In genomic region chr17:15171433-15172047, GRCh38 we compare ENCODE assay signal across 8 cellular contexts.
DNase-seq lines count a peak whose midpoint lies in the region; ATAC-seq and TF ChIP-seq lines count a peak whose summit lies in the region.

No MANE protein-coding gene starts in this region.

- no peak overlapping the region for H3K4me3 ChIP-seq in adrenal gland

- TF ChIP-seq CTCF in adrenal gland (IDR thresholded peaks at IDR 0.05) = peak; percentile 67 to 88 (median 86)

- H3K4me1 ChIP-seq in adrenal gland (replicated peaks in 1 of 2) = no peaks in the 10 kb centered on the region

- ATAC-seq in GM19468 (IDR thresholded peaks at IDR 0.05; ENCODE audit: extremely low read depth, unreplicated experiment) (peak; percentile 79), left ventricle myocardium superior (peak; percentile 87), GM21528 (IDR thresholded peaks at IDR 0.05; ENCODE audit: low FRiP score, unreplicated experiment) (no peak)

- no peaks in the 10 kb centered on the region for H3K27me3 ChIP-seq in adrenal gland

- no peaks in the 10 kb centered on the region for H3K36me3 ChIP-seq in adrenal gland (replicated peaks in 1 of 2)

- DNase-seq in COLO829 (ENCODE audit: low spot score) (peak; percentile 63), NCI-H226 (peak; percentile 49), adrenal gland (peak; percentile 71 to 85 (median 77)), left ventricle myocardium superior (peak; percentile 75), putamen (ENCODE audit: low spot score) (peak; percentile 50), NCI-H2029 treated with DMSO at 0.1 percent for 48 hours (lab: John Stamatoyannopoulos, UW) (no peak)

- no peaks in the 10 kb centered on the region for H3K9me3 ChIP-seq in adrenal gland (replicated peaks in 1 of 3)

- WGBS in adrenal gland, 4 donors = 17 to 22% (median 20%) methylated on average over 7 of the region's 7 CpGs

- intact Hi-C loops in adrenal gland (cut with DNase I) (no loop called here), left ventricle myocardium superior (cut with micrococcal nuclease) (no loop called here)

- no peak overlapping the region for H3K27ac ChIP-seq in adrenal gland

- no peak for TF ChIP-seq POLR2A in adrenal gland (IDR thresholded peaks at IDR 0.05)
